14 cellular contexts compared by ENCODE assay signal in the genomic region with DNA sequence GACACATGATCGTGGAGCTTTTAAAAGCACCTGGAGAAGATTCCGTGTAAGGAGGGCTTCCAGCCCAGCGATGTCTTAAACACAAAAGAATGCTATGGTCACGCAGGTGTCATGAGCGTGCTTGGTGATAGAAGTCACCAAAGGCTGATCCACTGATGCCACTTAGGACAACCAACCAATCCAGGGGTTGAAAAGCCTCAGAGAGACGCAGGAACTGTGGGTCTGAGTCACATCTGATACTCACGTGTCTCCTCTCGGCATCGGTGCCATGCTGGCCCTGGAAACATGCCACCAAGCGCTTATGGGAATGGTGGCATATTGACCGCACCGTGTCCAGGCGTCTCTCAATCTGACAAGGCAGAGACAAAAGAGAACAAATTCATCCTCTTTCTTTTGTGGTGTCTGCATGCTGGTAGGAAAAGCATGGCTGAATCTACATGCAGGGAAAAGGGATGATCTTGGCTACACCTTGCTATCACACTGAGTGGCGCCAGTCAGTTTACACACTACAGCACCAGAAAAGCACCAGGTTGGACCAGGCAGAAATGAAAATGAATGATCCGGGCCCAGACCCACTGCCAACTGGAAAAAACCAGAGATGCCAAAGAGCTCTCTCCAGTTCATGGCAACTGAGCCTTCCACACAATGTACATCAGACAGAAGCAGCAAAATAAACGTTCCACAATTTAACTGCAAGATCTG. TPM values are rescaled to one million over a fixed set of nuclear protein-coding genes. Genes with fewer than 3 reads are reported as not detected.
DNase-seq lines count a peak whose midpoint lies in the region; ATAC-seq and TF ChIP-seq lines count a peak whose summit lies in the region.
"Had no signal": no experiment of that assay in that cellular context is flagged by ENCODE, and none has a peak within 500 bp of the region (broad histone marks: within the 10 kb centered on the region; RNA-seq: fewer than 3 reads in every experiment).

No MANE protein-coding gene starts in this region.

- intact Hi-C loops in A673 (cut with micrococcal nuclease; ENCODE audit: unreplicated experiment) (no loop called here), psoas muscle (cut with DNase I) (loop anchor here (5.0 kb wide), 1 partner anchor 35 kb away; no protein-coding TSS in a partner anchor)

- H3K4me3 ChIP-seq in A673 (ENCODE audit: low read depth, low read length, poor library complexity, severe bottlenecking) (no peak overlapping the region), MG63 (no peak overlapping the region), psoas muscle (no peak overlapping the region)
- H3K4me3 ChIP-seq: upper lobe of left lung had no signal

- H3K36me3 ChIP-seq in A673 (ENCODE audit: insufficient read depth, low read length, poor library complexity, severe bottlenecking) (peaks cover 46% of the 10 kb centered on the region), MG63 (peaks cover 69% of the 10 kb centered on the region), psoas muscle (ENCODE audit: insufficient read depth in 1 of 2, low read depth in 1 of 2) (peaks cover 0 to 60% of the 10 kb centered on the region in 2 donors)

- peak overlapping the region; percentile 68 for H3K27ac ChIP-seq in A673 (ENCODE audit: low read depth, low read length, poor library complexity, severe bottlenecking)
- peak overlapping the region; percentile 48 for H3K27ac ChIP-seq in cingulate gyrus (ENCODE audit: low read depth, low read length)
- peak overlapping the region; percentile 87 for H3K27ac ChIP-seq in psoas muscle
- H3K27ac ChIP-seq: C4-2B had no signal

- POLR2A ChIA-PET in A673 (lab: Charles Lee; ENCODE audit: low non-redundant PET): interaction anchor here (0.5 kb wide), 2 partner anchors 299 to 439 kb away, joined by 3 read pairs; no protein-coding TSS in a partner anchor

- WGBS in psoas muscle, 3 donors: 70 to 80% (median 78%) methylated on average over 16 of the region's 16 CpGs

- no peak for ATAC-seq in psoas muscle

- no peaks in the 10 kb centered on the region for H3K27me3 ChIP-seq in A673 (replicated peaks; ENCODE audit: insufficient read depth, low read depth, low read length, poor library complexity)
- H3K27me3 ChIP-seq in MG63: no peaks in the 10 kb centered on the region
- no peaks in the 10 kb centered on the region for H3K27me3 ChIP-seq in psoas muscle (ENCODE audit: insufficient read depth in 3 of 3, low read length in 2 of 3)
- H3K27me3 ChIP-seq: upper lobe of left lung had no signal

- CTCF ChIA-PET in A673 (lab: Charles Lee): no interaction called here

- H3K4me1 ChIP-seq in A673 (ENCODE audit: insufficient read depth, low read length, poor library complexity, severe bottlenecking) (peaks cover 55% of the 10 kb centered on the region), psoas muscle (peaks cover 65% of the 10 kb centered on the region)

- H3K9me3 ChIP-seq in A673 (ENCODE audit: low read depth, low read length, poor library complexity, severe bottlenecking) (peaks cover 9% of the 10 kb centered on the region), MG63 (peaks cover 7% of the 10 kb centered on the region), psoas muscle (no peaks in the 10 kb centered on the region)
- H3K9me3 ChIP-seq: upper lobe of left lung had no signal

- BruUV-seq in A673 (replicated peaks; lab: Mats Ljungman, UMichigan): no TSS peak

- TF ChIP-seq CTCF in A673 (conservative IDR thresholded peaks at IDR 0.05; ENCODE audit: low read depth, low read length) (no peak), psoas muscle (IDR thresholded peaks at IDR 0.05) (no peak)

- DNase-seq in A673 (ENCODE audit: low spot score) (no peak), MG63 (peak; percentile 34), psoas muscle (no peak), NCI-H1694 treated with DMSO at 0.1 percent for 48 hours (lab: John Stamatoyannopoulos, UW) (no peak), activated gamma-delta T cell treated with Interleukin-2 at 50 U/mL for 16 hours (no peak)
- no peak for DNase-seq in stimulated activated CD4-positive, alpha-beta T cell treated with anti-CD3 and anti-CD28 coated beads, Interleukin-2, amount 100 ng/mL, for 24 hours
- DNase-seq in activated T-cell treated with anti-CD3 and anti-CD28 coated beads, Interleukin-2, amount 50 U/mL, for 1 hour: no peak
- DNase-seq: activated effector memory CD4-positive, alpha-beta T cell treated with Interleukin-2 at 50 U/mL for 16 hours; cortex of kidney; NCI-H345; SHP77; upper lobe of left lung had no signal

RNA-seq across cellular contexts. Expression of a gene that starts 38.0 kb away (rescaled TPM):
- total RNA-seq in A673 (2021) (144 and 146 TPM in 2 replicates), psoas muscle (10 to 100 TPM; 38.6 to 83.0 (median 57.7) TPM)
- 17.5 and 36.1 TPM in 2 replicates for total RNA-seq in MG63 (2014; rRNA removed; shearing (Covaris generic); ENCODE audit: low replicate concordance)
- polyA plus RNA-seq in psoas muscle: 10 to 100 TPM; 15.9 to 31.7 (median 23.3) TPM
